8 cellular contexts compared by ENCODE assay signal in genomic region chr1:10794724-10795304, GRCh38. TPM values are rescaled to one million over a fixed set of nuclear protein-coding genes. Genes with fewer than 3 reads are reported as not detected.
DNase-seq lines count a peak whose midpoint lies in the region; ATAC-seq and TF ChIP-seq lines count a peak whose summit lies in the region.

No MANE protein-coding gene starts in this region.

- DNase-seq in NCI-H2227 (lab: John Stamatoyannopoulos, UW; ENCODE audit: unreplicated experiment) (peak; percentile 23), NCI-H2227 treated with DMSO at 0.1 percent for 48 hours (lab: John Stamatoyannopoulos, UW) (no peak), hepatic stellate cell (ENCODE audit: low spot score) (peak; percentile 31), Karpas-422 (no peak)

- peak overlapping the region; percentile 7 to 93 (median 80) for H3K27ac ChIP-seq in skin epidermis
- H3K27ac ChIP-seq in Karpas-422 (ENCODE audit: low read length) = no peak overlapping the region

- H2AFZ ChIP-seq in Karpas-422 (ENCODE audit: low read length) = no peak overlapping the region

- H3K4me2 ChIP-seq in Karpas-422 (ENCODE audit: low read depth, low read length, poor library complexity, severe bottlenecking) = no peak overlapping the region

- no peak overlapping the region for H3K9ac ChIP-seq in Karpas-422 (ENCODE audit: low read length)

- no peaks in the 10 kb centered on the region for H3K79me2 ChIP-seq in Karpas-422 (ENCODE audit: low read length)

- H4K20me1 ChIP-seq in Karpas-422 (ENCODE audit: insufficient read depth, low read depth, low read length) = no peaks in the 10 kb centered on the region

- H3K27me3 ChIP-seq in Karpas-422 (ENCODE audit: low read length) = no peaks in the 10 kb centered on the region

- no peaks in the 10 kb centered on the region for H3K9me3 ChIP-seq in Karpas-422 (ENCODE audit: low read length)

- no peaks in the 10 kb centered on the region for H3K9me2 ChIP-seq in Karpas-422 (replicated peaks; ENCODE audit: insufficient read depth, low read length)

- no peaks in the 10 kb centered on the region for H3K4me1 ChIP-seq in Karpas-422 (ENCODE audit: low read length)

- H3K4me3 ChIP-seq in WI38 (ENCODE audit: low read depth, low read length) = peak overlapping the region; percentile 48
- peak overlapping the region; percentile 48 to 73 (median 55) for H3K4me3 ChIP-seq in skin epidermis
- H3K4me3 ChIP-seq in Karpas-422 (ENCODE audit: low read length) = no peak overlapping the region

- ATAC-seq in GM21528 (IDR thresholded peaks at IDR 0.05; ENCODE audit: low FRiP score, unreplicated experiment) (no peak), esophagus mucosa (no peak)

- H3K36me3 ChIP-seq in Karpas-422 (ENCODE audit: insufficient read depth, low read length) = no peaks in the 10 kb centered on the region

- TF ChIP-seq CTCF in WI38 (IDR thresholded peaks at IDR 0.05; ENCODE audit: low read depth, low read length) = no peak

RNA-seq across cellular contexts. Expression of gene CASZ1, which starts 1.6 kb away (rescaled TPM):
- total RNA-seq in esophagus mucosa = 22.8 TPM
- 1.3 TPM in 2 replicates for total RNA-seq in Karpas-422 (2014; rRNA removed; shearing (Covaris generic); ENCODE audit: low replicate concordance)

Comparison
In these comparisons a context has a peak if more than half of its experiments do, and no peak if none do; other contexts are left out.
1. DNase-seq: peak in NCI-H2227 (single experiment) and hepatic stellate cell (single experiment); none in NCI-H2227 treated with DMSO at 0.1 percent for 48 hours (single experiment) and Karpas-422 (single experiment).
2. RNA of gene CASZ1, which starts 1.6 kb away (total RNA-seq): 22.8 TPM in esophagus mucosa (single experiment); 1.3 TPM in Karpas-422; every median in the first group is over 10 times any median in the second.